Comparison of ENCODE assay signal across 8 cellular contexts in the genomic region with DNA sequence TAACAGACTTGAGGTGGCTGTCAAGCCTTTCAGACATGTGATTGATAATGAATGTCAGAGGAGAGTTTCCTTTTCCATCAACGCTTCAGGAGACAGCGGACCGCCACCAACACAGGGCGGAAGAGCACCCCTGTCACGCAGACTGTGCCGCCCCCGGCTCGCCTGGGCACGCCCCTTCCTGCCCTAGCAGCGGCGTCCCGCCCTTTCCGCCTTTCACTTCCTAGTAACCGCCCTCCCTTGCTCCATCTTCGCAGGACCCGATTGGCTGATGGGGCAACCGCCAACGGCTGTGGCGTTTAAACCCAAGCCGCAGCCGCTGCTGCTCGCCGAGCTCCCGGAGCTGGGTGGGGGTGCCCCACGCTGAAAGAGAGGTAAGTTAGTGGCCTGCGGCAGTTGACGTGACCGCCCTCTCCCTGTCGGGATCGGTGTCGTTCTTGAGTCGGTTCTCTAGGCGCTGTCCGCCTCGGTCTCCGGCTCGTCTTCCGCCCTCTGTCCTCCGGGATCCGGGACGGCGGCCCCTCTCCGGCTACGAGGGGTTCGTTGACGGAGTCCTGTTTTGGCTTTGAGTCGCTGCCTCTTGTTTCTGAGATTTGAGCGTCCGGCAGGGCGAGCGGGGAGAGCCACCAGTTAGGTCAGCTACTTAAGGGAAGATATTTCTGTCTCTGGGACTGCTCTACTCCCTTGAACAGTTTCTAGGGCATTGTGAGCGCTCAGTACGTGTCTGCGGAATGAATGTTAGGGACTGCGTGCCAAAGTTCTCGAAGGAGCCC. TPM values are rescaled to one million over a fixed set of nuclear protein-coding genes. Genes with fewer than 3 reads are reported as not detected.
A peak's percentile ranks its signal among the peaks of the same experiment; 100 is the strongest.
DNase-seq lines count a peak whose midpoint lies in the region; ATAC-seq, FAIRE-seq and TF ChIP-seq lines count a peak whose summit lies in the region.

A gene with protein sequence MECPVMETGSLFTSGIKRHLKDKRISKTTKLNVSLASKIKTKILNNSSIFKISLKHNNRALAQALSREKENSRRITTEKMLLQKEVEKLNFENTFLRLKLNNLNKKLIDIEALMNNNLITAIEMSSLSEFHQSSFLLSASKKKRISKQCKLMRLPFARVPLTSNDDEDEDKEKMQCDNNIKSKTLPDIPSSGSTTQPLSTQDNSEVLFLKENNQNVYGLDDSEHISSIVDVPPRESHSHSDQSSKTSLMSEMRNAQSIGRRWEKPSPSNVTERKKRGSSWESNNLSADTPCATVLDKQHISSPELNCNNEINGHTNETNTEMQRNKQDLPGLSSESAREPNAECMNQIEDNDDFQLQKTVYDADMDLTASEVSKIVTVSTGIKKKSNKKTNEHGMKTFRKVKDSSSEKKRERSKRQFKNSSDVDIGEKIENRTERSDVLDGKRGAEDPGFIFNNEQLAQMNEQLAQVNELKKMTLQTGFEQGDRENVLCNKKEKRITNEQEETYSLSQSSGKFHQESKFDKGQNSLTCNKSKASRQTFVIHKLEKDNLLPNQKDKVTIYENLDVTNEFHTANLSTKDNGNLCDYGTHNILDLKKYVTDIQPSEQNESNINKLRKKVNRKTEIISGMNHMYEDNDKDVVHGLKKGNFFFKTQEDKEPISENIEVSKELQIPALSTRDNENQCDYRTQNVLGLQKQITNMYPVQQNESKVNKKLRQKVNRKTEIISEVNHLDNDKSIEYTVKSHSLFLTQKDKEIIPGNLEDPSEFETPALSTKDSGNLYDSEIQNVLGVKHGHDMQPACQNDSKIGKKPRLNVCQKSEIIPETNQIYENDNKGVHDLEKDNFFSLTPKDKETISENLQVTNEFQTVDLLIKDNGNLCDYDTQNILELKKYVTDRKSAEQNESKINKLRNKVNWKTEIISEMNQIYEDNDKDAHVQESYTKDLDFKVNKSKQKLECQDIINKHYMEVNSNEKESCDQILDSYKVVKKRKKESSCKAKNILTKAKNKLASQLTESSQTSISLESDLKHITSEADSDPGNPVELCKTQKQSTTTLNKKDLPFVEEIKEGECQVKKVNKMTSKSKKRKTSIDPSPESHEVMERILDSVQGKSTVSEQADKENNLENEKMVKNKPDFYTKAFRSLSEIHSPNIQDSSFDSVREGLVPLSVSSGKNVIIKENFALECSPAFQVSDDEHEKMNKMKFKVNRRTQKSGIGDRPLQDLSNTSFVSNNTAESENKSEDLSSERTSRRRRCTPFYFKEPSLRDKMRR (plus strand): TSS at position 326 of the 770 bp plus-strand sequence. CDS start 6,769 bp downstream, outside the sequence.

- peak; percentile 100 for ATAC-seq in GM19324 (IDR thresholded peaks at IDR 0.05; ENCODE audit: low FRiP score, unreplicated experiment)
- peak; percentile 99 for ATAC-seq in HG03460 (IDR thresholded peaks at IDR 0.05; ENCODE audit: unreplicated experiment)
- ATAC-seq in activated CD4-positive, alpha-beta T cell treated with anti-CD3 and anti-CD28 coated beads for 36 hours, result peak; percentile 99

- H3K36me3 ChIP-seq in BLaER1 (peaks cover 11% of the 10 kb centered on the region), kidney (ENCODE audit: control insufficient read depth in 1 of 2, insufficient read depth in 2 of 2, low read length in 2 of 2) (no peaks in the 10 kb centered on the region)

- H3K4me1 Mint-ChIP-seq in activated CD4-positive, alpha-beta T cell treated with anti-CD3 and anti-CD28 coated beads for 36 hours, result peaks cover 23% of the 10 kb centered on the region

- intact Hi-C loops in activated CD4-positive, alpha-beta T cell treated with anti-CD3 and anti-CD28 coated beads for 36 hours (cut with DNase I, micrococcal nuclease), result loop anchor here (1.0 to 5.0 kb wide), 9 partner anchors 16 to 615 kb away; a partner anchor contains a TSS
- intact Hi-C loops in kidney (cut with DNase I), result no loop called here

- H3K4me3 ChIP-seq in BLaER1, result peak within 1 kb of the TSS; percentile 95
- H3K4me3 ChIP-seq in choroid plexus epithelial cell (ENCODE audit: low read depth, low read length), result peak within 1 kb of the TSS; percentile 97
- H3K4me3 ChIP-seq in kidney (ENCODE audit: low read length in 2 of 2), result peak within 1 kb of the TSS; percentile 80 to 99

- H3K9me3 Mint-ChIP-seq in activated CD4-positive, alpha-beta T cell treated with anti-CD3 and anti-CD28 coated beads for 36 hours (ENCODE audit: low read depth), result no peaks in the 10 kb centered on the region

- DNase-seq in NCI-H524 treated with DMSO at 0.1 percent for 48 hours (lab: John Stamatoyannopoulos, UW) (peak; percentile 58), choroid plexus epithelial cell (ENCODE audit: low read depth) (peak; percentile 93), kidney (peak; percentile 98)
- DNase-seq in activated CD4-positive, alpha-beta T cell treated with anti-CD3 and anti-CD28 coated beads for 36 hours, result peak; percentile 98
- peak; percentile 98 for DNase-seq in stimulated activated CD4-positive, alpha-beta T cell treated with anti-CD3 and anti-CD28 coated beads, Interleukin-15, amount 100 ng/mL, for 24 hours

- peaks cover 24% of the 10 kb centered on the region for H3K4me1 ChIP-seq in BLaER1
- H3K4me1 ChIP-seq in kidney (ENCODE audit: control insufficient read depth in 1 of 2, insufficient read depth in 1 of 2, low read depth in 1 of 2, low read length in 2 of 2), result peaks cover 5 to 7% of the 10 kb centered on the region in 2 donors

- TF ChIP-seq CTCF in choroid plexus epithelial cell (conservative IDR thresholded peaks at IDR 0.05; ENCODE audit: low read depth, low read length) (no peak), kidney (IDR thresholded peaks at IDR 0.05; ENCODE audit: borderline replicate concordance, extremely low read depth, insufficient read depth) (no peak)

- H3K4me2 ChIP-seq in BLaER1, result peak within 1 kb of the TSS; percentile 96

- no peaks in the 10 kb centered on the region for H3K27me3 ChIP-seq in BLaER1

- POLR2A ChIA-PET in activated CD4-positive, alpha-beta T cell treated with anti-CD3 and anti-CD28 coated beads for 36 hours (lab: Charles Lee), result interaction anchor here (0.6 to 1.0 kb wide), 2 partner anchors 339 to 546 kb away, joined by 3 to 4 read pairs; a partner anchor contains a TSS

- peaks cover 10% of the 10 kb centered on the region; the same call in 1 of the 2 replicates for H4K20me1 ChIP-seq in BLaER1

- FAIRE-seq in kidney (lab: Jason Lieb, UNC), result no peak

- no peaks in the 10 kb centered on the region for H3K9me3 ChIP-seq in BLaER1
- no peaks in the 10 kb centered on the region for H3K9me3 ChIP-seq in kidney (ENCODE audit: control insufficient read depth in 1 of 2, low read length in 2 of 2)

- no peaks in the 10 kb centered on the region for H3K27me3 Mint-ChIP-seq in activated CD4-positive, alpha-beta T cell treated with anti-CD3 and anti-CD28 coated beads for 36 hours

- H3K27ac Mint-ChIP-seq in activated CD4-positive, alpha-beta T cell treated with anti-CD3 and anti-CD28 coated beads for 36 hours, result peak within 1 kb of the TSS; percentile 90

- CTCF ChIA-PET in activated CD4-positive, alpha-beta T cell treated with anti-CD3 and anti-CD28 coated beads for 36 hours (lab: Charles Lee), result interaction anchor here (0.6 to 4.4 kb wide), 7 partner anchors 9 to 339 kb away, joined by 3 to 22 read pairs (median 5); a partner anchor contains a TSS

- peak within 1 kb of the TSS; percentile 88 for H3K27ac ChIP-seq in BLaER1
- H3K27ac ChIP-seq in kidney (ENCODE audit: low read depth in 2 of 2, low read length in 2 of 2), result peak within 1 kb of the TSS in 1 of 2 donors; percentile 2

- peak within 1 kb of the TSS; percentile 97 for H3K4me3 Mint-ChIP-seq in activated CD4-positive, alpha-beta T cell treated with anti-CD3 and anti-CD28 coated beads for 36 hours

- H3K9ac ChIP-seq in BLaER1 (peak within 1 kb of the TSS; percentile 90), kidney (ENCODE audit: low read length in 2 of 2) (peak within 1 kb of the TSS; percentile 62 to 68)

- peaks cover 3% of the 10 kb centered on the region for H3K36me3 Mint-ChIP-seq in activated CD4-positive, alpha-beta T cell treated with anti-CD3 and anti-CD28 coated beads for 36 hours (ENCODE audit: low read depth)

RNA-seq across cellular contexts. Expression of the gene that starts here (rescaled TPM):
- total RNA-seq in activated CD4-positive, alpha-beta T cell treated with anti-CD3 and anti-CD28 coated beads for 36 hours, result 10 to 100 TPM; 49.9 to 56.7 TPM
- total RNA-seq in kidney, result 1.7 TPM
- polyA plus RNA-seq in kidney (ENCODE audit: insufficient read depth, low read depth, low replicate concordance), result 0.69 TPM

Comparison
In these comparisons a context has a peak if more than half of its experiments do, and no peak if none do; other contexts are left out.
1. RNA of the gene that starts here (total RNA-seq): 49.9 to 56.7 TPM in activated CD4-positive, alpha-beta T cell treated with anti-CD3 and anti-CD28 coated beads for 36 hours; 1.7 TPM in kidney (single experiment); every median in the first group is over 10 times any median in the second.
2. Peak in every context shown above with its lines, with median percentiles within 50 percentile points of each other: H3K4me3 ChIP-seq, ATAC-seq and DNase-seq.